In genomic region chr2:46329803-46330775, GRCh38 we compare ENCODE assay signal across 12 cellular contexts. TPM values are rescaled to one million over a fixed set of nuclear protein-coding genes. Genes with fewer than 3 reads are reported as not detected.
DNase-seq lines count a peak whose midpoint lies in the region; ATAC-seq, FAIRE-seq and TF ChIP-seq lines count a peak whose summit lies in the region.
"Had no signal": no experiment of that assay in that cellular context is flagged by ENCODE, and none has a peak within 500 bp of the region (broad histone marks: within the 10 kb centered on the region; RNA-seq: fewer than 3 reads in every experiment).

No MANE protein-coding gene starts in this region.

- H4K8ac ChIP-seq in neuronal stem cell (ENCODE audit: low read depth, low read length) = no peak overlapping the region

- H3K4me1 ChIP-seq in heart left ventricle (peaks cover 31 to 100% (median 97%) of the 10 kb centered on the region in 12 donors), body of pancreas (peaks cover 98% of the 10 kb centered on the region), left lung (peaks cover 66 to 98% of the 10 kb centered on the region in 2 donors), vagina (peaks cover 99% of the 10 kb centered on the region), neuronal stem cell (ENCODE audit: control insufficient read depth in 2 of 2, insufficient read depth in 1 of 2, low read depth in 1 of 2, low read length in 2 of 2) (no peaks in the 10 kb centered on the region)
- H3K4me1 ChIP-seq in CD8-positive, alpha-beta T cell (ENCODE audit: insufficient read depth, low read length) = no peaks in the 10 kb centered on the region

- no peaks in the 10 kb centered on the region for H3K9me3 ChIP-seq in heart left ventricle
- H3K9me3 ChIP-seq in body of pancreas = no peaks in the 10 kb centered on the region
- no peaks in the 10 kb centered on the region for H3K9me3 ChIP-seq in left lung
- H3K9me3 ChIP-seq in vagina = no peaks in the 10 kb centered on the region
- no peaks in the 10 kb centered on the region for H3K9me3 ChIP-seq in neuronal stem cell (replicated peaks in 1 of 2; ENCODE audit: control insufficient read depth in 2 of 2, insufficient read depth in 1 of 2, low read depth in 1 of 2, low read length in 2 of 2)
- no peaks in the 10 kb centered on the region for H3K9me3 ChIP-seq in CD8-positive, alpha-beta T cell (ENCODE audit: low read length)

- no peak overlapping the region for H2BK120ac ChIP-seq in neuronal stem cell (ENCODE audit: low read depth, low read length)

- DNase-seq in heart left ventricle (no peak), Right ventricle myocardium inferior (ENCODE audit: missing footprints) (no peak), body of pancreas (peak in 2 of 4 donors; percentile 49 to 56), left lung (no peak), vagina (ENCODE audit: extremely low spot score in 2 of 2) (no peak), neuronal stem cell (ENCODE audit: low spot score) (no peak), frontal cortex (ENCODE audit: low spot score in 2 of 2) (no peak)
- no peak for DNase-seq in CD8-positive, alpha-beta T cell
- DNase-seq: DMS79 treated with DMSO at 0.1 percent for 48 hours, naive B cell had no signal

- H3K9ac ChIP-seq in neuronal stem cell (ENCODE audit: low read depth, low read length, poor library complexity) = no peak overlapping the region

- no peaks in the 10 kb centered on the region for H3K36me3 Mint-ChIP-seq in CD8-positive, alpha-beta T cell
- H3K36me3 Mint-ChIP-seq: IgD-negative memory B cell, naive B cell had no signal

- intact Hi-C loops in heart left ventricle (cut with DNase I) (loop anchor here in 2 of 10 donors (5.0 kb wide), 1 partner anchor 33 kb away; the partner anchor contains the start of gene EPAS1 (in 2 of the 2)), Right ventricle myocardium inferior (cut with DNase I) (no loop called here), body of pancreas (cut with DNase I) (no loop called here), left lung (cut with DNase I) (no loop called here), vagina (cut with DNase I) (no loop called here)
- intact Hi-C loops in CD8-positive, alpha-beta T cell (cut with DNase I, micrococcal nuclease) = no loop called here

- CTCF ChIA-PET in CD8-positive, alpha-beta T cell (lab: Charles Lee) = interaction anchor here (1.1 kb wide), 3 partner anchors 9 to 131 kb away, joined by 3 to 5 read pairs (median 4); no protein-coding TSS in a partner anchor

- 40 to 55% (median 47%) methylated on average over 7 of the region's 7 CpGs for WGBS in heart left ventricle, 4 donors
- 20 to 24% methylated on average over 7 of the region's 7 CpGs for WGBS in body of pancreas, 2 donors
- no CpG with 5 or more reads among the region's 7 CpGs for WGBS in neuronal stem cell (ENCODE audit: extremely low coverage in 2 of 2, insufficient read length in 2 of 2, insufficient replicate concordance in 1 of 2), 2 donors

- no peak overlapping the region for H2BK12ac ChIP-seq in neuronal stem cell (ENCODE audit: low read length)

- H3K27me3 ChIP-seq in heart left ventricle (no peaks in the 10 kb centered on the region), body of pancreas (no peaks in the 10 kb centered on the region), left lung (no peaks in the 10 kb centered on the region), vagina (no peaks in the 10 kb centered on the region), neuronal stem cell (ENCODE audit: control insufficient read depth in 3 of 3, insufficient read depth in 3 of 3, low read depth in 1 of 3, low read length in 3 of 3) (peaks cover 0 to 17% (median 0%) of the 10 kb centered on the region in 3 experiments)
- H3K27me3 ChIP-seq in CD8-positive, alpha-beta T cell (ENCODE audit: insufficient read depth, low read length) = no peaks in the 10 kb centered on the region

- POLR2A ChIA-PET in CD8-positive, alpha-beta T cell (lab: Charles Lee) = interaction anchor here (0.6 to 0.9 kb wide), 2 partner anchors 20 to 22 kb away, joined by 3 read pairs; no protein-coding TSS in a partner anchor

- H3K27ac Mint-ChIP-seq in CD8-positive, alpha-beta T cell = no peak overlapping the region
- H3K27ac Mint-ChIP-seq: naive B cell; stimulated activated naive CD8-positive, alpha-beta T cell treated with anti-CD3 and anti-CD28 coated beads, Interleukin-15, Interleukin-2, amounts not matched to agents 100 ng/mL and 50 ng/mL, for 24 hours had no signal

- TF ChIP-seq POLR2A in heart left ventricle (IDR thresholded peaks at IDR 0.05) (no peak), body of pancreas (IDR thresholded peaks at IDR 0.05) (no peak), vagina (IDR thresholded peaks at IDR 0.05) (no peak)

- H3K18ac ChIP-seq in neuronal stem cell (ENCODE audit: low read length) = no peak overlapping the region

- TF ChIP-seq CTCF in heart left ventricle (IDR thresholded peaks at IDR 0.05) = no peak
- no peak for TF ChIP-seq CTCF in body of pancreas (IDR thresholded peaks at IDR 0.05)
- TF ChIP-seq CTCF in left lung (IDR thresholded peaks at IDR 0.05) = no peak
- no peak for TF ChIP-seq CTCF in vagina (IDR thresholded peaks at IDR 0.05)
- no peak for TF ChIP-seq CTCF in CD8-positive, alpha-beta T cell (IDR thresholded peaks at IDR 0.05)

- H4K91ac ChIP-seq in neuronal stem cell (ENCODE audit: low read depth, low read length, poor library complexity) = no peak overlapping the region

- H3K14ac ChIP-seq in neuronal stem cell (ENCODE audit: low read length) = no peak overlapping the region

- H3K27me3 Mint-ChIP-seq in CD8-positive, alpha-beta T cell (ENCODE audit: low read depth) = peaks cover 7% of the 10 kb centered on the region

- H3K27ac ChIP-seq in heart left ventricle = peak overlapping the region in 11 of 12 donors; percentile 39 to 90 (median 69)
- H3K27ac ChIP-seq in body of pancreas = peak overlapping the region; percentile 55 to 87 (median 80)
- H3K27ac ChIP-seq in left lung = peak overlapping the region; percentile 51 to 56
- H3K27ac ChIP-seq in vagina = peak overlapping the region; percentile 82
- no peak overlapping the region for H3K27ac ChIP-seq in neuronal stem cell (replicated peaks; ENCODE audit: low read length)
- H3K27ac ChIP-seq in CD8-positive, alpha-beta T cell (ENCODE audit: low read depth, low read length) = no peak overlapping the region

- peak overlapping the region in 2 of 12 donors; percentile 9 to 11 for H3K4me3 ChIP-seq in heart left ventricle
- no peak overlapping the region for H3K4me3 ChIP-seq in body of pancreas
- H3K4me3 ChIP-seq in left lung = no peak overlapping the region
- no peak overlapping the region for H3K4me3 ChIP-seq in vagina
- no peak overlapping the region for H3K4me3 ChIP-seq in neuronal stem cell (ENCODE audit: low read length in 2 of 2)
- H3K4me3 ChIP-seq in CD8-positive, alpha-beta T cell (ENCODE audit: low read depth, low read length) = no peak overlapping the region

- FAIRE-seq in frontal cortex (lab: Jason Lieb, UNC) = no peak

- H3K79me1 ChIP-seq in neuronal stem cell (ENCODE audit: low read depth, low read length) = no peaks in the 10 kb centered on the region

- peaks cover 9% of the 10 kb centered on the region for H3K4me1 Mint-ChIP-seq in CD8-positive, alpha-beta T cell (ENCODE audit: low read depth)

- H2AK5ac ChIP-seq in neuronal stem cell (ENCODE audit: low read depth, low read length) = no peak overlapping the region

- H3K36me3 ChIP-seq in heart left ventricle (peaks cover 0 to 5% (median 0%) of the 10 kb centered on the region in 9 donors), body of pancreas (replicated peaks in 1 of 2; ENCODE audit: insufficient read depth in 1 of 2, low read depth in 2 of 2) (no peaks in the 10 kb centered on the region), left lung (no peaks in the 10 kb centered on the region), vagina (no peaks in the 10 kb centered on the region), neuronal stem cell (replicated peaks in 1 of 2; ENCODE audit: control insufficient read depth in 2 of 2, insufficient read depth in 2 of 2, low read length in 2 of 2) (no peaks in the 10 kb centered on the region)
- no peaks in the 10 kb centered on the region for H3K36me3 ChIP-seq in CD8-positive, alpha-beta T cell (ENCODE audit: insufficient read depth, low read length)

- H3K4me3 Mint-ChIP-seq in CD8-positive, alpha-beta T cell = no peak overlapping the region
- H3K4me3 Mint-ChIP-seq: IgD-negative memory B cell; naive B cell; stimulated activated naive CD8-positive, alpha-beta T cell treated with anti-CD3 and anti-CD28 coated beads, Interleukin-15, Interleukin-2, amounts not matched to agents 100 ng/mL and 50 ng/mL, for 24 hours had no signal

- no peak overlapping the region for H3K4ac ChIP-seq in neuronal stem cell (ENCODE audit: low read length)

- H2AFZ ChIP-seq in neuronal stem cell (ENCODE audit: low read length) = no peak overlapping the region

- ATAC-seq in heart left ventricle = peak in 1 of 4 donors; percentile 14
- no peak for ATAC-seq in Right ventricle myocardium inferior
- ATAC-seq in body of pancreas = peak; percentile 38
- ATAC-seq in left lung = peak; percentile 8
- ATAC-seq in CD8-positive, alpha-beta T cell = no peak

- no peaks in the 10 kb centered on the region for H3K9me3 Mint-ChIP-seq in CD8-positive, alpha-beta T cell
- H3K9me3 Mint-ChIP-seq: IgD-negative memory B cell; naive B cell; stimulated activated naive CD8-positive, alpha-beta T cell treated with anti-CD3 and anti-CD28 coated beads, Interleukin-15, Interleukin-2, amounts not matched to agents 100 ng/mL and 50 ng/mL, for 24 hours had no signal

- H3K4me2 ChIP-seq in neuronal stem cell (ENCODE audit: insufficient read depth, low read length, poor library complexity, severe bottlenecking) = no peak overlapping the region

- no peak overlapping the region for H3K23ac ChIP-seq in neuronal stem cell (ENCODE audit: low read depth, low read length, poor library complexity)

- no peak overlapping the region for H2BK15ac ChIP-seq in neuronal stem cell (ENCODE audit: low read length)

- no peak overlapping the region for H2BK5ac ChIP-seq in neuronal stem cell (ENCODE audit: low read length)

RNA-seq across cellular contexts. Expression of gene EPAS1, which starts 32.9 kb away (rescaled TPM):
- total RNA-seq in heart left ventricle = 100 to 1,000 TPM; 194 to 790 (median 216) TPM
- 100 to 1,000 TPM in 1 of 2 donors, 10 to 100 TPM in 1; 93.6 to 153 TPM for polyA plus RNA-seq in heart left ventricle
- 205 TPM for total RNA-seq in Right ventricle myocardium inferior
- 100 to 1,000 TPM in 1 of 2 donors, 10 to 100 TPM in 1; 58.4 to 162 TPM for total RNA-seq in body of pancreas
- total RNA-seq in left lung = 100 to 1,000 TPM; 590 to 962 TPM
- 222 TPM for total RNA-seq in vagina
- polyA plus RNA-seq in neuronal stem cell (2013, experiment 1 of 2) = 0.24 TPM
- 0.19 TPM for polyA plus RNA-seq in neuronal stem cell (2013, experiment 2 of 2)
- total RNA-seq in frontal cortex = 3.7 TPM
- total RNA-seq in CD8-positive, alpha-beta T cell = 10 to 100 TPM; 18.5 to 19.7 TPM
- polyA plus RNA-seq: IgD-negative memory B cell had no signal

Comparison
In these comparisons a context has a peak if more than half of its experiments do, and no peak if none do; other contexts are left out.
1. ATAC-seq: peak in body of pancreas (single experiment) and left lung (single experiment); none in Right ventricle myocardium inferior (single experiment) and CD8-positive, alpha-beta T cell (single experiment).
2. H3K27ac ChIP-seq: peak in heart left ventricle (11 of 12), body of pancreas (4 of 4), left lung (2 of 2) and vagina (single experiment); none in neuronal stem cell (single experiment) and CD8-positive, alpha-beta T cell (single experiment).